In the genomic region with DNA sequence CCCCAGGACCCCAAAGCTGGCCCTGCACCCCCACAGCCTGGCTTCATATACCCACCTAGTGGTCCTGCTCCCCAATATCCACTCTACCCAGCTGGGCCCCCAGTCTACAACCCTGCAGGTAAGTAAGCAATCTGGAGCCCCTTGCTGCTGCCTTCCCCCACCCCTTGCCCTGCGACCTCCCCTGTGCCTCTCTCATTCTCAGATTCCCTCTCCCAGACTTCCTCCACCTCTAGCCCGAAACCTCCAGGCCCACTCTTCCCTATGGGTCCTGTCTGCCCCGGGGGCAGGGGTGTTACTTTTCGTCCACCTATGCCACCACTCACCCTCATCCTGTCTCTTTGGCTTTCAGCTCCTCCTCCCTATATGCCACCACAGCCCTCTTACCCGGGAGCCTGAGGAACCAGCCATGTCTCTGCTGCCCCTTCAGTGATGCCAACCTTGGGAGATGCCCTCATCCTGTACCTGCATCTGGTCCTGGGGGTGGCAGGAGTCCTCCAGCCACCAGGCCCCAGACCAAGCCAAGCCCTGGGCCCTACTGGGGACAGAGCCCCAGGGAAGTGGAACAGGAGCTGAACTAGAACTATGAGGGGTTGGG, we compare ENCODE assay signal across 21 cellular contexts. TPM values are rescaled to one million over a fixed set of nuclear protein-coding genes. Genes with fewer than 3 reads are reported as not detected.
"Had no signal": no experiment of that assay in that cellular context is flagged by ENCODE, and none has a peak within 500 bp of the region (broad histone marks: within the 10 kb centered on the region; RNA-seq: fewer than 3 reads in every experiment).

No MANE protein-coding gene starts in this region.

- ATAC-seq: body of pancreas, heart left ventricle, upper lobe of right lung had no signal

- H3K9ac ChIP-seq: parathyroid adenoma had no signal

- H3K36me3 ChIP-seq: neutrophil, upper lobe of right lung had no signal

- H3K27me3 ChIP-seq: body of pancreas had no signal

- H3K9me3 Mint-ChIP-seq: activated T-helper 1 cell treated with anti-CD3 and anti-CD28 coated beads, Interleukin-12 subunit alpha, Interleukin-12 subunit beta, Interleukin-2, Interleukin-4 antibody, amounts not matched to agents 30 ng/mL and 10 ng/mL and 1 ng/mL, durations not matched to agents 14 hours and 24 hours and 36 hours; stimulated activated naive CD8-positive, alpha-beta T cell treated with anti-CD3 and anti-CD28 coated beads, Interleukin-15, Interleukin-2, amounts not matched to agents 100 ng/mL and 50 ng/mL, for 24 hours had no signal

- H3K4me3 Mint-ChIP-seq: activated naive CD8-positive, alpha-beta T cell; activated T-helper 1 cell treated with anti-CD3 and anti-CD28 coated beads, Interleukin-12 subunit alpha, Interleukin-12 subunit beta, Interleukin-2, Interleukin-4 antibody, amounts not matched to agents 30 ng/mL and 10 ng/mL and 1 ng/mL, durations not matched to agents 14 hours and 24 hours and 36 hours; stimulated activated naive CD8-positive, alpha-beta T cell treated with anti-CD3 and anti-CD28 coated beads, Interleukin-15, Interleukin-2, amounts not matched to agents 100 ng/mL and 50 ng/mL, for 24 hours had no signal

- H2AFZ ChIP-seq: parathyroid adenoma had no signal

- DNase-seq: activated CD4-positive, alpha-beta T cell treated with anti-CD3 and anti-CD28 coated beads, Interleukin-2, amount 50 U/mL, for 48 hours; activated CD4-positive, CD25-positive, alpha-beta regulatory T cell treated with anti-CD3 and anti-CD28 coated beads, Interleukin-2, amount 50 U/mL, for 72 hours; activated gamma-delta T cell treated with Interleukin-2 at 50 U/mL for 16 hours; body of pancreas; foreskin melanocyte; left ventricle myocardium inferior; mammary epithelial cell; midbrain; stimulated activated CD4-positive, alpha-beta T cell treated with anti-CD3 and anti-CD28 coated beads, Interleukin-12 subunit alpha, Interleukin-12 subunit beta, amount 100 ng/mL, for 4 hours; stimulated activated CD4-positive, alpha-beta T cell treated with anti-CD3 and anti-CD28 coated beads, Interleukin-1b, Interleukin-23, amount 100 ng/mL, for 48 hours; SW 1271; T-helper 2 cell; upper lobe of right lung had no signal

- H3K36me3 Mint-ChIP-seq: activated naive CD8-positive, alpha-beta T cell had no signal

- H3K27ac ChIP-seq: body of pancreas, left ventricle myocardium inferior, neutrophil, parathyroid adenoma, upper lobe of right lung, VCaP had no signal

- H3K27ac Mint-ChIP-seq: activated naive CD8-positive, alpha-beta T cell; activated T-helper 1 cell treated with anti-CD3 and anti-CD28 coated beads, Interleukin-12 subunit alpha, Interleukin-12 subunit beta, Interleukin-2, Interleukin-4 antibody, amounts not matched to agents 30 ng/mL and 10 ng/mL and 1 ng/mL, durations not matched to agents 14 hours and 24 hours and 36 hours; stimulated activated naive CD8-positive, alpha-beta T cell treated with anti-CD3 and anti-CD28 coated beads, Interleukin-15, Interleukin-2, amounts not matched to agents 100 ng/mL and 50 ng/mL, for 24 hours had no signal

- H3K9me3 ChIP-seq: body of pancreas, heart left ventricle, left ventricle myocardium inferior, neutrophil, upper lobe of right lung had no signal

- H3K4me3 ChIP-seq: body of pancreas, heart left ventricle, left ventricle myocardium inferior, upper lobe of right lung had no signal

- H3K79me2 ChIP-seq: parathyroid adenoma had no signal

RNA-seq across cellular contexts. Expression of a gene that starts 54.8 kb away (rescaled TPM):
- total RNA-seq: activated T-helper 1 cell treated with anti-CD3 and anti-CD28 coated beads, Interleukin-12 subunit alpha, Interleukin-12 subunit beta, Interleukin-2, Interleukin-4 antibody, amounts not matched to agents 30 ng/mL and 10 ng/mL and 1 ng/mL, durations not matched to agents 14 hours and 24 hours and 36 hours; epithelial cell of proximal tubule had no signal
- polyA plus RNA-seq: mammary epithelial cell had no signal
